ENCODE assay signal across 8 cellular contexts in genomic region chr4:6343950-6344408, GRCh38.
DNase-seq lines count a peak whose midpoint lies in the region; ATAC-seq and TF ChIP-seq lines count a peak whose summit lies in the region.

No MANE protein-coding gene starts in this region.

- 68% methylated on average over 11 of the region's 11 CpGs for WGBS in mesenchymal stem cell

- H3K4me1 Mint-ChIP-seq in neural progenitor cell = peaks cover 13% of the 10 kb centered on the region

- no peak overlapping the region for H4K8ac ChIP-seq in mesenchymal stem cell (ENCODE audit: low read length)

- no peak overlapping the region for H3K27ac Mint-ChIP-seq in neural progenitor cell

- H3K27me3 ChIP-seq in neural progenitor cell (no peaks in the 10 kb centered on the region), mesenchymal stem cell (ENCODE audit: control insufficient read depth in 1 of 2, insufficient read depth in 1 of 2, low read length in 2 of 2) (peaks cover 35 to 52% of the 10 kb centered on the region in 2 experiments)

- no peak overlapping the region for H3K4ac ChIP-seq in mesenchymal stem cell (ENCODE audit: low read depth in 1 of 2, low read length in 2 of 2)

- H3K4me3 Mint-ChIP-seq in neural progenitor cell = no peak overlapping the region

- no peak overlapping the region for H2BK120ac ChIP-seq in mesenchymal stem cell (ENCODE audit: low read depth, low read length)

- H3K9me3 Mint-ChIP-seq in neural progenitor cell = peaks cover 10% of the 10 kb centered on the region

- H2AFZ ChIP-seq in neural progenitor cell (replicated peaks) (no peak overlapping the region), mesenchymal stem cell (ENCODE audit: low read depth, low read length) (no peak overlapping the region)

- no peak overlapping the region for H4K91ac ChIP-seq in mesenchymal stem cell (ENCODE audit: low read length)

- ATAC-seq in HG02840 (IDR thresholded peaks at IDR 0.05; ENCODE audit: low FRiP score, unreplicated experiment) (no peak), GM18511 (IDR thresholded peaks at IDR 0.05; ENCODE audit: unreplicated experiment) (no peak)

- no peak overlapping the region for H3K23ac ChIP-seq in mesenchymal stem cell (ENCODE audit: low read length in 2 of 2)

- H3K4me3 ChIP-seq in neural progenitor cell (no peak overlapping the region), mesenchymal stem cell (ENCODE audit: insufficient read depth in 1 of 2, low read depth in 1 of 2, low read length in 2 of 2) (peak overlapping the region in 1 of 2 experiments; percentile 25)

- H3K27ac ChIP-seq in caudate nucleus (ENCODE audit: low read depth, low read length) (peak overlapping the region; percentile 67), neural progenitor cell (no peak overlapping the region), mesenchymal stem cell (ENCODE audit: low read length, poor library complexity, severe bottlenecking) (no peak overlapping the region)

- H3K9ac ChIP-seq in neural progenitor cell (no peak overlapping the region), mesenchymal stem cell (ENCODE audit: low read length) (no peak overlapping the region)

- H2AK5ac ChIP-seq in mesenchymal stem cell (ENCODE audit: low read length, severe bottlenecking) = no peak overlapping the region

- no peak overlapping the region for H3K18ac ChIP-seq in mesenchymal stem cell (ENCODE audit: low read depth in 1 of 2, low read length in 2 of 2)

- H3K14ac ChIP-seq in mesenchymal stem cell (ENCODE audit: low read length in 2 of 2) = no peak overlapping the region

- H3K27me3 Mint-ChIP-seq in neural progenitor cell (ENCODE audit: insufficient read depth, low read depth) = peaks cover 17% of the 10 kb centered on the region

- no peak overlapping the region for H2BK5ac ChIP-seq in mesenchymal stem cell (ENCODE audit: low read depth, low read length, poor library complexity, severe bottlenecking)

- no peaks in the 10 kb centered on the region for H3K79me2 ChIP-seq in neural progenitor cell (ENCODE audit: low read depth)

- H3K4me2 ChIP-seq in neural progenitor cell = no peak overlapping the region
- no peak overlapping the region for H3K4me2 ChIP-seq in mesenchymal stem cell (ENCODE audit: low read length, poor library complexity, severe bottlenecking)

- peaks cover 7% of the 10 kb centered on the region for H4K20me1 ChIP-seq in neural progenitor cell (ENCODE audit: low read depth)

- peaks cover 2% of the 10 kb centered on the region for H3K36me3 Mint-ChIP-seq in neural progenitor cell

- no peaks in the 10 kb centered on the region for H3K79me1 ChIP-seq in mesenchymal stem cell (replicated peaks; ENCODE audit: low read length, poor library complexity, severe bottlenecking)

- H2BK12ac ChIP-seq in mesenchymal stem cell (ENCODE audit: low read length in 2 of 2) = no peak overlapping the region

- DNase-seq in ELR (ENCODE audit: low read depth) (peak; percentile 87), caudate nucleus (lab: John Stamatoyannopoulos, UW) (peak in 8 of 61 donors; percentile 16 to 63 (median 40)), neural progenitor cell (ENCODE audit: low spot score) (no peak), mesenchymal stem cell (no peak)
- no peak for DNase-seq in activated naive CD4-positive, alpha-beta T cell (lab: John Stamatoyannopoulos, UW)

- H3K36me3 ChIP-seq in neural progenitor cell = no peaks in the 10 kb centered on the region
- no peaks in the 10 kb centered on the region for H3K36me3 ChIP-seq in mesenchymal stem cell (ENCODE audit: control insufficient read depth in 1 of 2, insufficient read depth in 2 of 2, low read depth in 1 of 2, low read length in 2 of 2)

- no peaks in the 10 kb centered on the region for H3K9me3 ChIP-seq in neural progenitor cell (ENCODE audit: low read depth)
- no peaks in the 10 kb centered on the region for H3K9me3 ChIP-seq in mesenchymal stem cell (ENCODE audit: control insufficient read depth, low read length)

- H2BK15ac ChIP-seq in mesenchymal stem cell (ENCODE audit: low read depth, poor library complexity, severe bottlenecking) = no peak overlapping the region

- peak; percentile 68 for TF ChIP-seq CTCF in LNCAP (IDR thresholded peaks at IDR 0.05)
- TF ChIP-seq CTCF in neural progenitor cell (IDR thresholded peaks at IDR 0.05) = peak; percentile 30

- peaks cover 8% of the 10 kb centered on the region for H3K4me1 ChIP-seq in neural progenitor cell
- peaks cover 6% of the 10 kb centered on the region for H3K4me1 ChIP-seq in mesenchymal stem cell (ENCODE audit: control insufficient read depth, insufficient read depth, low read depth, low read length)

- no peaks in the 10 kb centered on the region for H3F3A ChIP-seq in neural progenitor cell (ENCODE audit: low read depth)
